17 cellular contexts compared by ENCODE assay signal in genomic region chr2:146615778-146616177, GRCh38.
"Had no signal": no experiment of that assay in that cellular context is flagged by ENCODE, and none has a peak within 500 bp of the region (broad histone marks: within the 10 kb centered on the region; RNA-seq: fewer than 3 reads in every experiment).

No MANE protein-coding gene starts in this region.

- H3K27ac ChIP-seq: adrenal gland, breast epithelium, coronary artery, gastrocnemius medialis, spleen, testis, VCaP had no signal

- H3K4me1 Mint-ChIP-seq: activated naive CD4-positive, alpha-beta T cell treated with anti-CD3 and anti-CD28 coated beads, Interleukin-2, amount 50 U/mL, for 24 hours; neural crest cell; stimulated activated memory B cell treated with anti-CD40 and anti-IgM and Interleukin-4, amounts not matched to agents 10 μg/mL and 1 μg/mL and 100 μg/mL, for 72 hours had no signal

- H3K4me3 Mint-ChIP-seq: activated naive CD4-positive, alpha-beta T cell treated with anti-CD3 and anti-CD28 coated beads, Interleukin-2, amount 50 U/mL, for 24 hours; neural crest cell; stimulated activated memory B cell treated with anti-CD40 and anti-IgM and Interleukin-4, amounts not matched to agents 10 μg/mL and 1 μg/mL and 100 μg/mL, for 72 hours; type B pancreatic cell had no signal

- ATAC-seq: gastrocnemius medialis; left ventricle myocardium superior; stimulated activated memory B cell treated with anti-CD40 and anti-IgM and Interleukin-4, amounts not matched to agents 10 μg/mL and 1 μg/mL and 100 μg/mL, for 72 hours had no signal

- H3K27me3 Mint-ChIP-seq: activated naive CD4-positive, alpha-beta T cell treated with anti-CD3 and anti-CD28 coated beads, Interleukin-2, amount 50 U/mL, for 24 hours; stimulated activated memory B cell treated with anti-CD40 and anti-IgM and Interleukin-4, amounts not matched to agents 10 μg/mL and 1 μg/mL and 100 μg/mL, for 72 hours had no signal

- DNase-seq: activated CD4-positive, CD25-positive, alpha-beta regulatory T cell treated with anti-CD3 and anti-CD28 coated beads, Interleukin-2, amount 50 U/mL, for 72 hours; activated gamma-delta T cell; adrenal gland; gastrocnemius medialis; head of caudate nucleus; left ventricle myocardium superior; retina; spleen; stimulated activated CD4-positive, alpha-beta T cell treated with anti-CD3 and anti-CD28 coated beads, Interleukin-4, amount 100 ng/mL, for 4 hours; testis had no signal

- H3K9me3 ChIP-seq: adrenal gland, gastrocnemius medialis, testis had no signal

- H3K36me3 Mint-ChIP-seq: activated naive CD4-positive, alpha-beta T cell treated with anti-CD3 and anti-CD28 coated beads, Interleukin-2, amount 50 U/mL, for 24 hours; stimulated activated memory B cell treated with anti-CD40 and anti-IgM and Interleukin-4, amounts not matched to agents 10 μg/mL and 1 μg/mL and 100 μg/mL, for 72 hours; type B pancreatic cell had no signal

- H3K27ac Mint-ChIP-seq: activated naive CD4-positive, alpha-beta T cell treated with anti-CD3 and anti-CD28 coated beads, Interleukin-2, amount 50 U/mL, for 24 hours; stimulated activated memory B cell treated with anti-CD40 and anti-IgM and Interleukin-4, amounts not matched to agents 10 μg/mL and 1 μg/mL and 100 μg/mL, for 72 hours; type B pancreatic cell had no signal

- H3K9me3 Mint-ChIP-seq: activated naive CD4-positive, alpha-beta T cell treated with anti-CD3 and anti-CD28 coated beads, Interleukin-2, amount 50 U/mL, for 24 hours; type B pancreatic cell had no signal

- H3K36me3 ChIP-seq: adrenal gland, breast epithelium, gastrocnemius medialis, spleen had no signal

- H3K4me3 ChIP-seq: adrenal gland, breast epithelium, coronary artery, gastrocnemius medialis, spleen, testis had no signal

- H3K4me1 ChIP-seq: adrenal gland, breast epithelium, gastrocnemius medialis, spleen, testis had no signal

- H3K27me3 ChIP-seq: adrenal gland, breast epithelium, gastrocnemius medialis, spleen, testis had no signal
